In the genomic region with DNA sequence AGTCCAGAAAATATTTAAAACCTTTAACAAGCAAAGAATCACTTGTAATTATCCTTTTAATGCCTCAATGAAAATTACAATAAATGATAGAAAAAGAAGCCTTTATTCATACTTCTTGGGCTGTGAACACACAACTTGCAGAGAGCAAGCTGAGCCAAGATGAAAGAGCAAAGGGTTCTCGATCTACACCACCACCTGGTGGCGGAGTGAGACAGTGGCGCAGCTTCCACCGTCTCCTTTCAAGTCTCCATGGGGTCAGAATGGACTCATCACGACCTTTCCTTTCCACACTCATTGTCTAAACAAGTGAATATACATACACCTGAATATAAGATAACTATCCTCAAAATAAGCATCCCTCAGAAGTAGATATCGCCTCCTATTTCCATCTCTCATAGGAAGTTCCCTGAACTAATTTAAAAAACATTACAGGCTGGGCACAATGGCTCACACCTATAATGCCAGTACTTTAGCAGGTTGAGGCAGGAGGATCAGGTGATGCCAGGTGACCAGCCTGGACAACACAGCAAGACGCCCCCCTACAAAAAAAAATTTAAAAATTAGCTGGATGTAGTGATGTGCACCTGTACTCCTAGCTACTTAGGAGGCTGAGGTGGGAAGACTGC, we compare ENCODE assay signal across 8 cellular contexts. TPM values are rescaled to one million over a fixed set of nuclear protein-coding genes. Genes with fewer than 3 reads are reported as not detected.
A peak's percentile ranks its signal among the peaks of the same experiment; 100 is the strongest.
DNase-seq lines count a peak whose midpoint lies in the region; ATAC-seq and TF ChIP-seq lines count a peak whose summit lies in the region.

No MANE protein-coding gene starts in this region.

- TF ChIP-seq CTCF in left ventricle myocardium inferior (IDR thresholded peaks at IDR 0.05; ENCODE audit: borderline replicate concordance): peak; percentile 63
- TF ChIP-seq CTCF in retinal pigment epithelial cell (conservative IDR thresholded peaks at IDR 0.05; ENCODE audit: low read depth, low read length): peak; percentile 93

- no peaks in the 10 kb centered on the region for H3K9me3 ChIP-seq in left ventricle myocardium inferior (replicated peaks)

- H3K4me1 ChIP-seq in left ventricle myocardium inferior: peaks cover 4% of the 10 kb centered on the region

- ATAC-seq in activated naive CD8-positive, alpha-beta T cell treated with anti-CD3 and anti-CD28 coated beads, Interleukin-2, amount 50 U/mL, for 24 hours: no peak
- no peak for ATAC-seq in GM18520 (IDR thresholded peaks at IDR 0.05; ENCODE audit: unreplicated experiment)

- no peaks in the 10 kb centered on the region for H3K27me3 ChIP-seq in left ventricle myocardium inferior (ENCODE audit: low read depth)

- peaks cover 33% of the 10 kb centered on the region for H3K36me3 ChIP-seq in left ventricle myocardium inferior

- H3K27ac Mint-ChIP-seq in activated naive CD8-positive, alpha-beta T cell treated with anti-CD3 and anti-CD28 coated beads, Interleukin-2, amount 50 U/mL, for 24 hours: no peak overlapping the region

- intact Hi-C loops in left ventricle myocardium inferior (cut with micrococcal nuclease): no loop called here

- peaks cover 4% of the 10 kb centered on the region for H3K36me3 Mint-ChIP-seq in activated naive CD8-positive, alpha-beta T cell treated with anti-CD3 and anti-CD28 coated beads, Interleukin-2, amount 50 U/mL, for 24 hours (ENCODE audit: low read depth)

- H3K9me3 Mint-ChIP-seq in activated naive CD8-positive, alpha-beta T cell treated with anti-CD3 and anti-CD28 coated beads, Interleukin-2, amount 50 U/mL, for 24 hours: no peaks in the 10 kb centered on the region

- no peaks in the 10 kb centered on the region for H3K4me1 Mint-ChIP-seq in activated naive CD8-positive, alpha-beta T cell treated with anti-CD3 and anti-CD28 coated beads, Interleukin-2, amount 50 U/mL, for 24 hours

- in situ Hi-C loops in SK-MEL-5 (cut with HindIII; ENCODE audit: low pct_unique_long_range_greater_than_20kb, low sequenced_read_pairs): no loop called here

- no peak overlapping the region for H3K27ac ChIP-seq in left ventricle myocardium inferior (replicated peaks)

- DNase-seq in NK-92 treated with Interleukin-12 subunit alpha and Interleukin-12 subunit beta, amount 100 ng/mL, for 24 hours (lab: John Stamatoyannopoulos, UW): peak; percentile 2
- DNase-seq in NK-92 (lab: John Stamatoyannopoulos, UW; ENCODE audit: unreplicated experiment) (no peak), HPDE6-E6E7 (ENCODE audit: extremely low spot score) (peak; percentile 54), SK-MEL-5 (ENCODE audit: low read depth, low spot score) (peak; percentile 62), left ventricle myocardium inferior (no peak), retinal pigment epithelial cell (ENCODE audit: low read depth) (no peak)
- peak; percentile 50 for DNase-seq in activated naive CD8-positive, alpha-beta T cell treated with anti-CD3 and anti-CD28 coated beads, Interleukin-2, amount 50 U/mL, for 24 hours

- H3K4me3 ChIP-seq in left ventricle myocardium inferior (no peak overlapping the region), retinal pigment epithelial cell (ENCODE audit: low read length) (no peak overlapping the region)

- H3K4me3 Mint-ChIP-seq in activated naive CD8-positive, alpha-beta T cell treated with anti-CD3 and anti-CD28 coated beads, Interleukin-2, amount 50 U/mL, for 24 hours: no peak overlapping the region

- no peaks in the 10 kb centered on the region for H3K27me3 Mint-ChIP-seq in activated naive CD8-positive, alpha-beta T cell treated with anti-CD3 and anti-CD28 coated beads, Interleukin-2, amount 50 U/mL, for 24 hours

RNA-seq across cellular contexts. Expression of a gene that starts 40.7 kb away (rescaled TPM):
- total RNA-seq in SK-MEL-5 (2014; rRNA removed; shearing (Covaris generic)): 33.9 and 34.3 TPM in 2 replicates
- polyA plus RNA-seq in SK-MEL-5 (2015; cell fraction: cytosol; rRNA removed): 17.3 and 21.8 TPM in 2 replicates
- polyA plus RNA-seq in SK-MEL-5 (2015; cell fraction: nucleus; rRNA removed): 30.2 and 30.4 TPM in 2 replicates
- total RNA-seq in left ventricle myocardium inferior: 34.4 TPM

Comparison
In these comparisons a context has a peak if more than half of its experiments do, and no peak if none do; other contexts are left out.
1. DNase-seq: peak in NK-92 treated with Interleukin-12 subunit alpha and Interleukin-12 subunit beta, amount 100 ng/mL, for 24 hours (single experiment), HPDE6-E6E7 (single experiment), SK-MEL-5 (single experiment) and activated naive CD8-positive, alpha-beta T cell treated with anti-CD3 and anti-CD28 coated beads, Interleukin-2, amount 50 U/mL, for 24 hours (single experiment); none in NK-92 (single experiment), left ventricle myocardium inferior (single experiment) and retinal pigment epithelial cell (single experiment).